In the genomic region with DNA sequence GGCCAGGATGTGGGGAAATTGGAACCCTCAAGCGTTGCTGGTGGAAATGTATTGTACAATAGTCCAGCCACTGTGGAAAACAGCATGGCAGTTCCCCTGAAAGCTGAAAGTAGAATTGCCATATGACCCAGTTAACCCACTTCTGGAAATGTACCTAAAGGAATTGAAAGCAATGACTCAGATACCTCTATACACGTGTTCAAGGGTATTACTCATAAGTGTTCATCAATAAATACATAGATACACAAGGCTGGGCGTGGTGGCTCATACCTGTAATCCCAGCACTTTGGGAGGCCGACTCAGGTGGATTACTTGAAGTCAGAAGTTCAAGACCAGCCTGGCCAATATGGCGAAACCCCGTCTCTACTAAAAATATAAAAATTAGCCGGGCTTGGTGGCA, we compare ENCODE assay signal across 1 cellular context.
TF ChIP-seq lines count a peak whose summit lies in the region.

No MANE protein-coding gene starts in this region.

TF ChIP-seq in HCT116, 20 proteins besides CTCF, POLR2A, EP300 and RAD21 (continued from another document):
- TF ChIP-seq, protein P1, sequence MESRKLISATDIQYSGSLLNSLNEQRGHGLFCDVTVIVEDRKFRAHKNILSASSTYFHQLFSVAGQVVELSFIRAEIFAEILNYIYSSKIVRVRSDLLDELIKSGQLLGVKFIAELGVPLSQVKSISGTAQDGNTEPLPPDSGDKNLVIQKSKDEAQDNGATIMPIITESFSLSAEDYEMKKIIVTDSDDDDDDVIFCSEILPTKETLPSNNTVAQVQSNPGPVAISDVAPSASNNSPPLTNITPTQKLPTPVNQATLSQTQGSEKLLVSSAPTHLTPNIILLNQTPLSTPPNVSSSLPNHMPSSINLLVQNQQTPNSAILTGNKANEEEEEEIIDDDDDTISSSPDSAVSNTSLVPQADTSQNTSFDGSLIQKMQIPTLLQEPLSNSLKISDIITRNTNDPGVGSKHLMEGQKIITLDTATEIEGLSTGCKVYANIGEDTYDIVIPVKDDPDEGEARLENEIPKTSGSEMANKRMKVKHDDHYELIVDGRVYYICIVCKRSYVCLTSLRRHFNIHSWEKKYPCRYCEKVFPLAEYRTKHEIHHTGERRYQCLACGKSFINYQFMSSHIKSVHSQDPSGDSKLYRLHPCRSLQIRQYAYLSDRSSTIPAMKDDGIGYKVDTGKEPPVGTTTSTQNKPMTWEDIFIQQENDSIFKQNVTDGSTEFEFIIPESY (IDR thresholded peaks at IDR 0.05; ENCODE audit: extremely low read depth, insufficient replicate concordance, low read length): no peak
- TF ChIP-seq YY1 (IDR thresholded peaks at IDR 0.05; ENCODE audit: extremely low read depth, insufficient replicate concordance, low read depth, low read length): no peak
- TF ChIP-seq JUND (IDR thresholded peaks at IDR 0.05): peak; percentile 51
- no peak for TF ChIP-seq SIN3A (IDR thresholded peaks at IDR 0.05; ENCODE audit: low read depth)
- TF ChIP-seq EZH2phosphoT487 (IDR thresholded peaks at IDR 0.05; ENCODE audit: borderline replicate concordance): no peak
- no peak for TF ChIP-seq EZH2 (IDR thresholded peaks at IDR 0.05)
- no peak for TF ChIP-seq ZFX (IDR thresholded peaks at IDR 0.05)
- no peak for TF ChIP-seq SRF (IDR thresholded peaks at IDR 0.05; ENCODE audit: low read depth)
- TF ChIP-seq, protein P2, sequence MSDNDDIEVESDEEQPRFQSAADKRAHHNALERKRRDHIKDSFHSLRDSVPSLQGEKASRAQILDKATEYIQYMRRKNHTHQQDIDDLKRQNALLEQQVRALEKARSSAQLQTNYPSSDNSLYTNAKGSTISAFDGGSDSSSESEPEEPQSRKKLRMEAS (IDR thresholded peaks at IDR 0.05): peak; percentile 47; the same call in 1 of the 2 replicates
- TF ChIP-seq TCF7L2 (IDR thresholded peaks at IDR 0.05; ENCODE audit: borderline replicate concordance, extremely low read depth, insufficient read depth, insufficient read length): no peak
- TF ChIP-seq POLR2AphosphoS5 (IDR thresholded peaks at IDR 0.05; ENCODE audit: low read depth, low read length): no peak
- TF ChIP-seq, protein P3, sequence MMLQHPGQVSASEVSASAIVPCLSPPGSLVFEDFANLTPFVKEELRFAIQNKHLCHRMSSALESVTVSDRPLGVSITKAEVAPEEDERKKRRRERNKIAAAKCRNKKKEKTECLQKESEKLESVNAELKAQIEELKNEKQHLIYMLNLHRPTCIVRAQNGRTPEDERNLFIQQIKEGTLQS (IDR thresholded peaks at IDR 0.05): no peak
- no peak for TF ChIP-seq CEBPB (IDR thresholded peaks at IDR 0.05; ENCODE audit: low read depth)
